ENCODE assay signal across 20 cellular contexts in genomic region chr21:45297329-45297728, GRCh38.
"Had no signal": no experiment of that assay in that cellular context is flagged by ENCODE, and none has a peak within 500 bp of the region (broad histone marks: within the 10 kb centered on the region; RNA-seq: fewer than 3 reads in every experiment).

No MANE protein-coding gene starts in this region.

- H3K9me3 Mint-ChIP-seq: activated naive CD8-positive, alpha-beta T cell treated with anti-CD3 and anti-CD28 coated beads, Interleukin-2, amount 10 ng/mL, durations not matched to agents 7 days and 5 days; activated T-helper 2 cell treated with anti-CD3 and anti-CD28 coated beads, Interferon-gamma antibody, Interleukin-2, Interleukin-4, amounts not matched to agents 10 μg/mL and 5 μg/mL and 100 μg/mL, durations not matched to agents 14 hours and 24 hours and 36 hours; naive thymus-derived CD8-positive, alpha-beta T cell had no signal

- H3K27ac Mint-ChIP-seq: activated naive CD8-positive, alpha-beta T cell treated with anti-CD3 and anti-CD28 coated beads, Interleukin-2, amount 10 ng/mL, durations not matched to agents 7 days and 5 days; activated T-helper 2 cell treated with anti-CD3 and anti-CD28 coated beads, Interferon-gamma antibody, Interleukin-2, Interleukin-4, amounts not matched to agents 10 μg/mL and 5 μg/mL and 100 μg/mL, durations not matched to agents 14 hours and 24 hours and 36 hours had no signal

- H3K9me3 ChIP-seq: body of pancreas, colonic mucosa, pancreas, tibial nerve had no signal

- H3K36me3 Mint-ChIP-seq: activated naive CD8-positive, alpha-beta T cell treated with anti-CD3 and anti-CD28 coated beads, Interleukin-2, amount 10 ng/mL, durations not matched to agents 7 days and 5 days had no signal

- FAIRE-seq: endometrium, frontal cortex, pancreas had no signal

- ATAC-seq: body of pancreas; naive thymus-derived CD8-positive, alpha-beta T cell; pancreas had no signal

- H3K4me3 ChIP-seq: body of pancreas, colonic mucosa, pancreas, tibial nerve had no signal

- DNase-seq: activated CD4-positive, alpha-beta T cell treated with anti-CD3 and anti-CD28 coated beads, Interleukin-2, amount 50 U/mL, for 1 hour; activated CD4-positive, CD25-positive, alpha-beta regulatory T cell treated with anti-CD3 and anti-CD28 coated beads, Interleukin-2, amount 50 U/mL, for 72 hours; activated naive CD4-positive, alpha-beta T cell treated with Interleukin-2 at 50 U/mL for 16 hours; activated naive CD8-positive, alpha-beta T cell treated with anti-CD3 and anti-CD28 coated beads, Interleukin-2, amount 10 ng/mL, durations not matched to agents 7 days and 5 days; activated T-cell treated with anti-CD3 and anti-CD28 coated beads for 4 hours; amygdala; body of pancreas; central memory CD4-positive, alpha-beta T cell; colonic mucosa; mesendoderm; naive thymus-derived CD8-positive, alpha-beta T cell; stimulated activated CD4-positive, alpha-beta T cell treated with anti-CD3 and anti-CD28 coated beads, Interleukin-2, amount 100 ng/mL, for 24 hours; stimulated activated naive CD4-positive, alpha-beta T cell treated with Interleukin-2 at 50 U/mL for 16 hours; T-helper 2 cell had no signal

- H3K36me3 ChIP-seq: colonic mucosa, pancreas, tibial nerve had no signal

- H3K27me3 ChIP-seq: body of pancreas, colonic mucosa, pancreas, tibial nerve had no signal

- H3K4me3 Mint-ChIP-seq: activated naive CD8-positive, alpha-beta T cell treated with anti-CD3 and anti-CD28 coated beads, Interleukin-2, amount 10 ng/mL, durations not matched to agents 7 days and 5 days; naive thymus-derived CD8-positive, alpha-beta T cell had no signal

- H3K27ac ChIP-seq: body of pancreas, pancreas, VCaP had no signal
